8 cellular contexts compared by ENCODE assay signal in the genomic region with DNA sequence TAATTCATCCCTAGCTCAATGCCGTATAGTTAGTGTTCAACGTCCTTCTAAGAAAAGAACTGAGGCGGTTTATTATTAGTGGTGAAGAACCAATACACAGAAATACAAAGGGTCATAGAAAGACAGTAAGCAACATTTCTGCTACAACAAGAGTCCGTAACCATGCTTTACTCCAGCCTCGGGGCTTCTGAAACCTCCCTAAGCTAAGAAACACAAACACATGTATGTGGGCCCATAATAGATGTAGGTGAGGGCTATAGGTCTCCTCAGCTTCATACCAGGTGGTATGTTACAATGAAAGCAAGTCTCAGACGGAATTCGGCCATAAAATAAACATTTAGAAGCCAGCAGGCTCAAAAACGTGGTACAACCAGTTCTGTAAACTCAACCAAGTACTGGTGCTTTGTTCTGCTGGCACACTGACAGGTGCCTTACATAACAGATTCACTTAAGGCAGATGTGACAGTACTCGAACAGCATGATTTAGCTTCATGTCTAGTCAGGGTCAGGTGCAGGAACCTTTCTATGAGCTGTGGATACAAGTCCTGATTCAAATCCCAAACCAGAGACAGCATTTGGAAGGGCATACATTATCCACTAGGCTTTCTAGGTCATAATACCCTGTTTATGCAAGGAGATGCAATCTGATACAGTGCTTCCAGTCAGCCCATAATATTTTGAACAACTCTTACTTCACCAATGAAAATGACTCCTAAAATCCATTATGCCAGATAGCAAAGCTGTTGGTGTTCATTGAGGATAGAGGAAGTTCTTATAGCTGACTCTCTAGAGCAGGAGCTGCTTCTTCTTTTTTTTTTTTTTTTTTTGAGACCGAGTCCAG.
A peak's percentile ranks its signal among the peaks of the same experiment; 100 is the strongest.
DNase-seq lines count a peak whose midpoint lies in the region; ATAC-seq, FAIRE-seq and TF ChIP-seq lines count a peak whose summit lies in the region.
"Had no signal": no experiment of that assay in that cellular context is flagged by ENCODE, and none has a peak within 500 bp of the region (broad histone marks: within the 10 kb centered on the region; RNA-seq: fewer than 3 reads in every experiment).

No MANE protein-coding gene starts in this region.

- H3K36me3 ChIP-seq in tibial artery: no peaks in the 10 kb centered on the region

- FAIRE-seq in GM19239 (lab: Jason Lieb, UNC): no peak

- H3K4me3 ChIP-seq in tibial artery: no peak overlapping the region

- intact Hi-C loops in tibial artery (cut with DNase I; ENCODE audit: low total_unique reads): no loop called here

- H3K27me3 ChIP-seq in tibial artery: no peaks in the 10 kb centered on the region

- no peaks in the 10 kb centered on the region for H3K27me3 Mint-ChIP-seq in T-helper 17 cell

- peaks cover 0 to 13% (median 5%) of the 10 kb centered on the region in 4 donors for H3K4me1 ChIP-seq in tibial artery

- no peak overlapping the region for H3K4me3 Mint-ChIP-seq in T-helper 17 cell

- H3K4me1 Mint-ChIP-seq in T-helper 17 cell: peaks cover 5% of the 10 kb centered on the region

- peak; percentile 27 for ATAC-seq in T-helper 17 cell
- ATAC-seq in left lobe of liver: peak; percentile 88
- no peak for ATAC-seq in GM21723 (IDR thresholded peaks at IDR 0.05; ENCODE audit: unreplicated experiment)

- peak; percentile 52 for DNase-seq in NCI-H187 treated with DMSO at 0.1 percent for 48 hours (lab: John Stamatoyannopoulos, UW)
- DNase-seq in T-helper 17 cell: no peak
- peak; percentile 88 for DNase-seq in left lobe of liver (ENCODE audit: low spot score)
- no peak for DNase-seq in tibial artery
- DNase-seq in middle frontal gyrus (ENCODE audit: extremely low spot score, low spot score): no peak
- DNase-seq in GM19239 (ENCODE audit: insufficient read length, low spot score): no peak
- DNase-seq: NCI-H2227 treated with DMSO at 0.1 percent for 48 hours had no signal

- no peaks in the 10 kb centered on the region for H3K9me3 ChIP-seq in T-helper 17 cell (ENCODE audit: control insufficient read depth, low read length, poor library complexity, severe bottlenecking)
- H3K9me3 ChIP-seq in tibial artery: no peaks in the 10 kb centered on the region

- TF ChIP-seq CTCF in tibial artery (IDR thresholded peaks at IDR 0.05): no peak

- no peak overlapping the region for H3K27ac Mint-ChIP-seq in T-helper 17 cell

- peak overlapping the region; percentile 11 to 45 for H3K27ac ChIP-seq in tibial artery

- H3K36me3 Mint-ChIP-seq in T-helper 17 cell (ENCODE audit: low read depth): no peaks in the 10 kb centered on the region

Comparison
In these comparisons a context has a peak if more than half of its experiments do, and no peak if none do; other contexts are left out.
1. DNase-seq: peak in NCI-H187 treated with DMSO at 0.1 percent for 48 hours (single experiment) and left lobe of liver (single experiment); none in T-helper 17 cell (0 of 3), tibial artery (0 of 2), middle frontal gyrus (single experiment) and GM19239 (single experiment).